In genomic region chr1:176993587-176993986, GRCh38 we compare ENCODE assay signal across 8 cellular contexts.
"Had no signal": no experiment of that assay in that cellular context is flagged by ENCODE, and none has a peak within 500 bp of the region (broad histone marks: within the 10 kb centered on the region; RNA-seq: fewer than 3 reads in every experiment).

No MANE protein-coding gene starts in this region.

- FAIRE-seq: H1, H54, HTR-8/SVneo had no signal

- H3K4me3 Mint-ChIP-seq: GM23338, H9 had no signal

- H3K9me3 Mint-ChIP-seq: GM23338, H9 had no signal

- DNase-seq: H9, HCEC 1CT, IMR-90, KBM-7 had no signal

- H3K4me3 ChIP-seq: GM23338 had no signal

- H3K27ac Mint-ChIP-seq: GM23338, H9 had no signal

- H3K4me2 ChIP-seq: GM23338 had no signal

- ATAC-seq: GM23338 had no signal

- H2AFZ ChIP-seq: GM23338 had no signal
